10 cellular contexts compared by ENCODE assay signal in genomic region chr10:89419548-89419947, GRCh38. TPM values are rescaled to one million over a fixed set of nuclear protein-coding genes. Genes with fewer than 3 reads are reported as not detected.
DNase-seq lines count a peak whose midpoint lies in the region; ATAC-seq and TF ChIP-seq lines count a peak whose summit lies in the region.
"Had no signal": no experiment of that assay in that cellular context is flagged by ENCODE, and none has a peak within 500 bp of the region (broad histone marks: within the 10 kb centered on the region; RNA-seq: fewer than 3 reads in every experiment).

No MANE protein-coding gene starts in this region.

- H3K36me3 ChIP-seq in skeletal muscle satellite cell (ENCODE audit: insufficient read depth, low read length), result peaks cover 27% of the 10 kb centered on the region

- H3K36me3 Mint-ChIP-seq in activated T-cell treated with anti-CD3 and anti-CD28 coated beads, Interleukin-2, amount 50 U/mL, for 72 hours (ENCODE audit: insufficient read depth in 2 of 2), result peaks cover 6 to 13% of the 10 kb centered on the region in 2 donors

- peaks cover 3% of the 10 kb centered on the region for H3K4me1 ChIP-seq in skeletal muscle satellite cell (ENCODE audit: control insufficient read depth, insufficient read depth, low read length)

- H3K9me3 Mint-ChIP-seq in activated T-cell treated with anti-CD3 and anti-CD28 coated beads, Interleukin-2, amount 50 U/mL, for 72 hours, result no peaks in the 10 kb centered on the region

- no peaks in the 10 kb centered on the region for H3K9me3 ChIP-seq in skeletal muscle satellite cell (replicated peaks; ENCODE audit: low read length)

- no peak for TF ChIP-seq POLR2A in erythroblast (IDR thresholded peaks at IDR 0.05; ENCODE audit: low read length)

- H3K4me1 Mint-ChIP-seq in activated T-cell treated with anti-CD3 and anti-CD28 coated beads, Interleukin-2, amount 50 U/mL, for 72 hours (ENCODE audit: low read depth), result peaks cover 48% of the 10 kb centered on the region

- peak overlapping the region; percentile 48 for H3K4me2 ChIP-seq in skeletal muscle satellite cell (ENCODE audit: low read length)

- H3K27me3 ChIP-seq in skeletal muscle satellite cell (ENCODE audit: control insufficient read depth, insufficient read depth, low read length), result no peaks in the 10 kb centered on the region

- no peak for ATAC-seq in activated T-cell treated with anti-CD3 and anti-CD28 coated beads, Interleukin-2, amount 50 U/mL, for 72 hours (replicated peaks in 1 of 2)

- peak in 1 of 2 donors; percentile 12 for DNase-seq in activated T-cell treated with anti-CD3 and anti-CD28 coated beads, Interleukin-2, amount 50 U/mL, for 72 hours
- no peak for DNase-seq in activated T-cell treated with anti-CD3 and anti-CD28 coated beads, Interleukin-2, amount 50 U/mL, for 1 hour
- DNase-seq in RPMI7951 (ENCODE audit: low read depth) (peak; percentile 29), erythroblast (lab: John Stamatoyannopoulos, UW) (peak; percentile 7 to 27), UCSD-AML1 (lab: John Stamatoyannopoulos, UW; ENCODE audit: unreplicated experiment) (no peak), AG08395 (ENCODE audit: low spot score) (no peak), middle frontal gyrus (ENCODE audit: extremely low spot score, low spot score) (no peak)
- DNase-seq: DND-41 had no signal

- H3K27ac Mint-ChIP-seq in activated T-cell treated with anti-CD3 and anti-CD28 coated beads, Interleukin-2, amount 50 U/mL, for 72 hours, result peak overlapping the region; percentile 12

- no peak overlapping the region for H3K9ac ChIP-seq in skeletal muscle satellite cell (ENCODE audit: low read depth, low read length)

- no peaks in the 10 kb centered on the region for H3K27me3 Mint-ChIP-seq in activated T-cell treated with anti-CD3 and anti-CD28 coated beads, Interleukin-2, amount 50 U/mL, for 72 hours (ENCODE audit: low read depth)

- no peak overlapping the region for H3K4me3 ChIP-seq in skeletal muscle satellite cell (ENCODE audit: low read length)
- H3K4me3 ChIP-seq: lung had no signal

- H3K4me3 Mint-ChIP-seq in activated T-cell treated with anti-CD3 and anti-CD28 coated beads, Interleukin-2, amount 50 U/mL, for 72 hours, result peak overlapping the region in 1 of 2 donors; percentile 40

RNA-seq across cellular contexts. Expression of gene IFIT5, which starts 5.2 kb away (rescaled TPM):
- total RNA-seq in activated T-cell treated with anti-CD3 and anti-CD28 coated beads, Interleukin-2, amount 50 U/mL, for 72 hours, result 10 to 100 TPM in 1 of 2 donors, 1 to 10 TPM in 1; 6.6 to 10.2 TPM
- 20.8 and 28.7 TPM in 2 replicates for total RNA-seq in RPMI7951 (2014; rRNA removed; shearing (Covaris generic))
- 17.9 and 20.3 TPM in 2 replicates for total RNA-seq in skeletal muscle satellite cell (2012; rRNA removed)

RNA-seq across cellular contexts. Expression of gene IFIT1, which starts 27.1 kb away (rescaled TPM):
- 1 to 10 TPM in 1 of 2 donors, under 1 TPM in 1; 0.79 to 2.7 TPM for total RNA-seq in activated T-cell treated with anti-CD3 and anti-CD28 coated beads, Interleukin-2, amount 50 U/mL, for 72 hours
- 29.9 and 36.3 TPM in 2 replicates for total RNA-seq in RPMI7951 (2014; rRNA removed; shearing (Covaris generic))
- total RNA-seq in skeletal muscle satellite cell (2012; rRNA removed), result 3.9 and 4.6 TPM in 2 replicates

RNA-seq across cellular contexts. Expression of gene IFIT1B, which starts 41.7 kb away (rescaled TPM):
- total RNA-seq in activated T-cell treated with anti-CD3 and anti-CD28 coated beads, Interleukin-2, amount 50 U/mL, for 72 hours, result not detected
- not detected in 2 replicates for total RNA-seq in RPMI7951 (2014; rRNA removed; shearing (Covaris generic))
- under 0.01 TPM in 1 of 2 replicates, not detected in the other for total RNA-seq in skeletal muscle satellite cell (2012; rRNA removed)

Comparison
In these comparisons a context has a peak if more than half of its experiments do, and no peak if none do; other contexts are left out.
1. DNase-seq: peak in RPMI7951 (single experiment) and erythroblast (2 of 2); none in activated T-cell treated with anti-CD3 and anti-CD28 coated beads, Interleukin-2, amount 50 U/mL, for 1 hour (single experiment), UCSD-AML1 (single experiment), AG08395 (single experiment) and middle frontal gyrus (single experiment).